ENCODE assay signal across 17 cellular contexts in the genomic region with DNA sequence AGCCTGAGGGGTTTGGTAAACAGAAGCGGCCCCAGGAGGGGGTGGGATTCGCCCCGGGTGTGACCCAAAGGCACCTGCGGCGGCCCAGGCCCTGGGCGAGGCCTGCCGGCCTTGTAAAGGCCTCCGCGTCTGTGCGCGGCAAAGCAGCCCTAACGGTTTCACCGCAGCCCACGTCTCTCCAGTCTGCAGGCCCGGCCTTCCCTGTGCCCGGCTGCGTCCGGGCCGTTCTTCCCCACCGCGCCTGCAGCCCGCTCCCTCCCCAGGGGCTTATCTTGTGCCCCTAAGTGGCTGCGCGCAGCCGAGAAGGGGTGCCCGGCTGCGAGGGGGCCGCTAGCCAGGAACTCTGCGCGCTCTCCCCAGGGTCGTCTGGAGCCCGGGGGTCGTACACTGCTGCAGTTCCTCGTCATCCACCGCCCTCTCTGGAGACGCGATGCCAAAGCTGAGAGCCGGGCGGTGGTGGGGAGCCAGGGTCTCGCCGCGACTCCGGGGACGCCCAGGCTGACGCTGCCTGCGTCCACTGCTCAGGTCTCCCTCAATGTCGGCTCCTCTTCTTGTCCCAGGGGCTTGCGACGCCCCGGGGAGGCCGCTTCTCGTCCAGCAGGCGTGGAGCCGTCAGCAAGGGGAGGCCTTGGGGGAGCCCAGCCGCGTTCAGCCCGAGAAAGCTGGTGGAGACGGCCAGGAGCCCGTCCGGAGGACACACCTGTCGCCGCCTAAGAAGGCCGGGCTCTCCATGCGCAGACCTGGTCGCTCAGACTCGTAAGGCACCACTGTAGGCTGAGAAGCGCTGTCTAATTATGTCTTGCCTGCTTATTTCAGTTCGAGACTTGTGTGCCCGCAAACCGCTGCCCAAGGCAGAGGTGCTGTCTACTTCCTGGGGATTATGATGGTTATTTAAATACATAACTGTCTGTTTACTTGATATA.
DNase-seq lines count a peak whose midpoint lies in the region; ATAC-seq lines count a peak whose summit lies in the region.
"Had no signal": no experiment of that assay in that cellular context is flagged by ENCODE, and none has a peak within 500 bp of the region (broad histone marks: within the 10 kb centered on the region; RNA-seq: fewer than 3 reads in every experiment).

No MANE protein-coding gene starts in this region.

- H3K27me3 Mint-ChIP-seq in central memory CD8-positive, alpha-beta T cell = peaks cover 47% of the 10 kb centered on the region
- H3K27me3 Mint-ChIP-seq in naive thymus-derived CD4-positive, alpha-beta T cell = peaks cover 48 to 61% (median 55%) of the 10 kb centered on the region in 5 donors
- H3K27me3 Mint-ChIP-seq in activated naive CD4-positive, alpha-beta T cell treated with anti-CD3 and anti-CD28 coated beads for 36 hours (ENCODE audit: low read depth) = peaks cover 45% of the 10 kb centered on the region

- POLR2A ChIA-PET in naive thymus-derived CD4-positive, alpha-beta T cell (lab: Charles Lee) = no interaction called here

- H3K9ac ChIP-seq in ES-I3 (ENCODE audit: low read depth, low read length) = peak overlapping the region; percentile 60
- H3K9ac ChIP-seq: BLaER1 treated with 17β-estradiol and CSF1 and Interleukin-3, amounts not matched to agents 10 nM and 100 nM had no signal

- DNase-seq in central memory CD8-positive, alpha-beta T cell (ENCODE audit: low spot score in 2 of 2) = no peak
- no peak for DNase-seq in naive thymus-derived CD4-positive, alpha-beta T cell
- DNase-seq in effector CD8-positive, alpha-beta T cell (lab: John Stamatoyannopoulos, UW) = no peak
- no peak for DNase-seq in activated naive CD4-positive, alpha-beta T cell treated with anti-CD3 and anti-CD28 coated beads for 36 hours
- DNase-seq in NCI-H2196 treated with DMSO at 0.1 percent for 48 hours (lab: John Stamatoyannopoulos, UW; ENCODE audit: unreplicated experiment) = no peak
- DNase-seq: activated CD4-positive, alpha-beta T cell treated with anti-CD3 and anti-CD28 coated beads, Interleukin-2, amount 50 U/mL, for 1 hour; activated naive CD4-positive, alpha-beta T cell treated with anti-CD3 and anti-CD28 coated beads, Interleukin-2, amount 50 U/mL, for 16 hours; HFFc6; lower lobe of right lung; NCI-H1105 had no signal

- H3K4me1 ChIP-seq in ES-I3 (ENCODE audit: insufficient read depth, low read length) = peaks cover 12% of the 10 kb centered on the region
- peaks cover 6 to 7% of the 10 kb centered on the region in 2 donors for H3K4me1 ChIP-seq in naive thymus-derived CD4-positive, alpha-beta T cell (ENCODE audit: control insufficient read depth in 2 of 2, insufficient read depth in 2 of 2, low read length in 2 of 2)

- no peak overlapping the region for H3K27ac Mint-ChIP-seq in central memory CD8-positive, alpha-beta T cell (ENCODE audit: low read depth)
- no peak overlapping the region for H3K27ac Mint-ChIP-seq in naive thymus-derived CD4-positive, alpha-beta T cell
- no peak overlapping the region for H3K27ac Mint-ChIP-seq in activated naive CD4-positive, alpha-beta T cell treated with anti-CD3 and anti-CD28 coated beads for 36 hours
- H3K27ac Mint-ChIP-seq: dendritic cell treated with granulocyte-macrophage colony-stimulating factor and Interleukin-4, amounts not matched to agents 40 ng/mL and 50 ng/mL, for 4 days; HFFc6 had no signal

- intact Hi-C loops in naive thymus-derived CD4-positive, alpha-beta T cell (cut with micrococcal nuclease) = loop anchor here in 1 of 2 donors (5.0 kb wide), 1 partner anchor 135 kb away; no protein-coding TSS in a partner anchor
- intact Hi-C loops in activated naive CD4-positive, alpha-beta T cell treated with anti-CD3 and anti-CD28 coated beads for 36 hours (cut with micrococcal nuclease) = loop anchor here (5.0 kb wide), 1 partner anchor 135 kb away; no protein-coding TSS in a partner anchor

- H3K4me1 Mint-ChIP-seq in central memory CD8-positive, alpha-beta T cell = peaks cover 7% of the 10 kb centered on the region
- peaks cover 5 to 34% (median 23%) of the 10 kb centered on the region in 7 donors for H3K4me1 Mint-ChIP-seq in naive thymus-derived CD4-positive, alpha-beta T cell
- peaks cover 15% of the 10 kb centered on the region for H3K4me1 Mint-ChIP-seq in activated naive CD4-positive, alpha-beta T cell treated with anti-CD3 and anti-CD28 coated beads for 36 hours (ENCODE audit: low read depth)

- no peaks in the 10 kb centered on the region for H3K36me3 ChIP-seq in ES-I3 (ENCODE audit: insufficient read depth, low read length)
- H3K36me3 ChIP-seq in naive thymus-derived CD4-positive, alpha-beta T cell (ENCODE audit: control insufficient read depth in 2 of 3, insufficient read depth in 3 of 3, low read length in 3 of 3) = no peaks in the 10 kb centered on the region
- H3K36me3 ChIP-seq: BLaER1 treated with 17β-estradiol and CSF1 and Interleukin-3, amounts not matched to agents 10 nM and 100 nM; lower lobe of right lung; right lobe of liver had no signal

- ATAC-seq in HG02759 (IDR thresholded peaks at IDR 0.05; ENCODE audit: unreplicated experiment) (peak; percentile 43), HG03460 (IDR thresholded peaks at IDR 0.05; ENCODE audit: unreplicated experiment) (no peak)
- ATAC-seq in central memory CD8-positive, alpha-beta T cell (replicated peaks; ENCODE audit: extremely low read depth, poor library complexity, severe bottlenecking) = no peak
- no peak for ATAC-seq in naive thymus-derived CD4-positive, alpha-beta T cell

- H3K4me3 Mint-ChIP-seq in central memory CD8-positive, alpha-beta T cell = peak overlapping the region; percentile 80
- H3K4me3 Mint-ChIP-seq in naive thymus-derived CD4-positive, alpha-beta T cell = peak overlapping the region in 6 of 10 donors; percentile 27 to 89 (median 72)
- H3K4me3 Mint-ChIP-seq in activated naive CD4-positive, alpha-beta T cell treated with anti-CD3 and anti-CD28 coated beads for 36 hours = no peak overlapping the region
- H3K4me3 Mint-ChIP-seq: HFFc6 had no signal

- H3K36me3 Mint-ChIP-seq in central memory CD8-positive, alpha-beta T cell (ENCODE audit: insufficient read depth) = peaks cover 5% of the 10 kb centered on the region
- H3K36me3 Mint-ChIP-seq in naive thymus-derived CD4-positive, alpha-beta T cell = peaks cover 0 to 4% (median 0%) of the 10 kb centered on the region in 5 donors
- H3K36me3 Mint-ChIP-seq in activated naive CD4-positive, alpha-beta T cell treated with anti-CD3 and anti-CD28 coated beads for 36 hours (ENCODE audit: low read depth) = no peaks in the 10 kb centered on the region

- H3K4me3 ChIP-seq in naive thymus-derived CD4-positive, alpha-beta T cell (ENCODE audit: low read length) = no peak overlapping the region
- H3K4me3 ChIP-seq: right lobe of liver had no signal

- CTCF ChIA-PET in naive thymus-derived CD4-positive, alpha-beta T cell (lab: Charles Lee) = no interaction called here
- CTCF ChIA-PET in activated naive CD4-positive, alpha-beta T cell treated with anti-CD3 and anti-CD28 coated beads for 36 hours (lab: Charles Lee) = interaction anchor here (1.9 kb wide), 1 partner anchor 8 kb away, joined by 5 read pairs; no protein-coding TSS in a partner anchor

- H3K9me3 ChIP-seq in ES-I3 (ENCODE audit: control insufficient read depth, insufficient read depth, low read length) = no peaks in the 10 kb centered on the region
- no peaks in the 10 kb centered on the region for H3K9me3 ChIP-seq in naive thymus-derived CD4-positive, alpha-beta T cell (ENCODE audit: control insufficient read depth in 2 of 3, low read length in 3 of 3)
- H3K9me3 ChIP-seq: lower lobe of right lung, right lobe of liver had no signal

- H3K27me3 ChIP-seq in naive thymus-derived CD4-positive, alpha-beta T cell (ENCODE audit: control insufficient read depth in 2 of 2, insufficient read depth in 2 of 2, low read length in 2 of 2) = peaks cover 25 to 28% of the 10 kb centered on the region in 2 donors

- H3K27ac ChIP-seq in naive thymus-derived CD4-positive, alpha-beta T cell (ENCODE audit: low read depth, low read length) = no peak overlapping the region
- H3K27ac ChIP-seq: BLaER1 treated with 17β-estradiol and CSF1 and Interleukin-3, amounts not matched to agents 10 nM and 100 nM; HL-60; lower lobe of right lung; right lobe of liver had no signal

- no peaks in the 10 kb centered on the region for H3K9me3 Mint-ChIP-seq in central memory CD8-positive, alpha-beta T cell
- H3K9me3 Mint-ChIP-seq in naive thymus-derived CD4-positive, alpha-beta T cell = peaks cover 0 to 1% (median 0%) of the 10 kb centered on the region in 11 donors
- H3K9me3 Mint-ChIP-seq in activated naive CD4-positive, alpha-beta T cell treated with anti-CD3 and anti-CD28 coated beads for 36 hours = no peaks in the 10 kb centered on the region
- H3K9me3 Mint-ChIP-seq: dendritic cell treated with granulocyte-macrophage colony-stimulating factor and Interleukin-4, amounts not matched to agents 40 ng/mL and 50 ng/mL, for 4 days had no signal
